ENCODE assay signal across 10 cellular contexts in genomic region chr2:9737053-9737875, GRCh38.
DNase-seq lines count a peak whose midpoint lies in the region; ATAC-seq and TF ChIP-seq lines count a peak whose summit lies in the region.
"Had no signal": no experiment of that assay in that cellular context is flagged by ENCODE, and none has a peak within 500 bp of the region (broad histone marks: within the 10 kb centered on the region; RNA-seq: fewer than 3 reads in every experiment).

No MANE protein-coding gene starts in this region.

- H3K27me3 Mint-ChIP-seq in CD4-positive, alpha-beta T cell, result no peaks in the 10 kb centered on the region

- CTCF ChIA-PET in CD4-positive, alpha-beta T cell (lab: Charles Lee), result no interaction called here

- peaks cover 49% of the 10 kb centered on the region for H3K4me1 Mint-ChIP-seq in CD4-positive, alpha-beta T cell (ENCODE audit: low read depth)

- intact Hi-C loops in CD4-positive, alpha-beta T cell (cut with DNase I, micrococcal nuclease), result loop anchor here (5.0 to 10.0 kb wide), 4 partner anchors 105 to 182 kb away; partner anchors contain the start of genes ADAM17 (in 2 of the 2) and YWHAQ (in 1 of the 2)

- no peaks in the 10 kb centered on the region for H3K36me3 Mint-ChIP-seq in CD4-positive, alpha-beta T cell (ENCODE audit: low read depth)

- no peaks in the 10 kb centered on the region for H3K27me3 ChIP-seq in CD4-positive, alpha-beta T cell (ENCODE audit: control insufficient read depth, insufficient read depth, low read length)
- H3K27me3 ChIP-seq in RWPE2 (ENCODE audit: insufficient read depth, poor library complexity, severe bottlenecking), result no peaks in the 10 kb centered on the region

- POLR2A ChIA-PET in CD4-positive, alpha-beta T cell (lab: Charles Lee), result interaction anchor here (1.1 to 2.6 kb wide), 5 partner anchors 16 to 264 kb away, joined by 3 to 14 read pairs (median 10); partner anchors contain the start of genes ADAM17 and YWHAQ

- peak; percentile 16 for TF ChIP-seq CTCF in CD4-positive, alpha-beta T cell (IDR thresholded peaks at IDR 0.05)
- peak; percentile 55 for TF ChIP-seq CTCF in GM12873 (IDR thresholded peaks at IDR 0.05; ENCODE audit: insufficient read depth, low read depth, low read length, missing control alignments)
- no peak for TF ChIP-seq CTCF in RWPE2 (IDR thresholded peaks at IDR 0.05; ENCODE audit: poor library complexity, severe bottlenecking)
- TF ChIP-seq CTCF in fibroblast of pulmonary artery (IDR thresholded peaks at IDR 0.05; ENCODE audit: low read length, missing control alignments), result peak; percentile 17

- peak; percentile 43 for ATAC-seq in CD4-positive, alpha-beta T cell (ENCODE audit: poor library complexity)
- ATAC-seq in RWPE2 (ENCODE audit: low read depth), result peak; percentile 10; the same call in 2 of the 3 replicates
- no peak for ATAC-seq in GM21381 (IDR thresholded peaks at IDR 0.05; ENCODE audit: unreplicated experiment)
- no peak for ATAC-seq in GM21423 (IDR thresholded peaks at IDR 0.05; ENCODE audit: unreplicated experiment)
- no peak for ATAC-seq in GM19351 (IDR thresholded peaks at IDR 0.05; ENCODE audit: unreplicated experiment)
- no peak for ATAC-seq in HG03520 (IDR thresholded peaks at IDR 0.05; ENCODE audit: unreplicated experiment)

- no peaks in the 10 kb centered on the region for H3K36me3 ChIP-seq in RWPE2 (ENCODE audit: low read depth)

- H3K4me1 ChIP-seq in RWPE2 (ENCODE audit: insufficient read depth, poor library complexity, severe bottlenecking), result no peaks in the 10 kb centered on the region

- no peaks in the 10 kb centered on the region for H3K9me3 ChIP-seq in CD4-positive, alpha-beta T cell (ENCODE audit: control insufficient read depth, low read length)
- peaks cover 4% of the 10 kb centered on the region for H3K9me3 ChIP-seq in RWPE2 (ENCODE audit: severe bottlenecking)

- H3K27ac Mint-ChIP-seq in CD4-positive, alpha-beta T cell, result peak overlapping the region; percentile 90
- H3K27ac Mint-ChIP-seq: HFFc6 had no signal

- peak overlapping the region; percentile 49 for H3K4me3 Mint-ChIP-seq in CD4-positive, alpha-beta T cell
- H3K4me3 Mint-ChIP-seq: HFFc6 had no signal

- H3K4me3 ChIP-seq in RWPE2 (ENCODE audit: severe bottlenecking), result no peak overlapping the region
- H3K4me3 ChIP-seq in fibroblast of pulmonary artery (replicated peaks; ENCODE audit: low read depth, low read length), result no peak overlapping the region

- peaks cover 5% of the 10 kb centered on the region for H3K9me3 Mint-ChIP-seq in CD4-positive, alpha-beta T cell

- peak in 1 of 10 experiments; percentile 24 for DNase-seq in CD4-positive, alpha-beta T cell
- DNase-seq in RWPE2 (ENCODE audit: low spot score) (no peak), fibroblast of pulmonary artery (ENCODE audit: low read depth) (peak; percentile 39)
- DNase-seq: activated T-cell treated with anti-CD3 and anti-CD28 coated beads for 4 hours, HFFc6 had no signal

- H3K27ac ChIP-seq in CD4-positive, alpha-beta T cell (ENCODE audit: low read depth, low read length), result no peak overlapping the region
- no peak overlapping the region for H3K27ac ChIP-seq in RWPE2 (ENCODE audit: poor library complexity, severe bottlenecking)

Comparison
In these comparisons a context has a peak if more than half of its experiments do, and no peak if none do; other contexts are left out.
1. ATAC-seq: peak in CD4-positive, alpha-beta T cell (single experiment) and RWPE2 (single experiment); none in GM21381 (single experiment), GM21423 (single experiment), GM19351 (single experiment) and HG03520 (single experiment).